Comparison of ENCODE assay signal across 1 cellular context in the genomic region with DNA sequence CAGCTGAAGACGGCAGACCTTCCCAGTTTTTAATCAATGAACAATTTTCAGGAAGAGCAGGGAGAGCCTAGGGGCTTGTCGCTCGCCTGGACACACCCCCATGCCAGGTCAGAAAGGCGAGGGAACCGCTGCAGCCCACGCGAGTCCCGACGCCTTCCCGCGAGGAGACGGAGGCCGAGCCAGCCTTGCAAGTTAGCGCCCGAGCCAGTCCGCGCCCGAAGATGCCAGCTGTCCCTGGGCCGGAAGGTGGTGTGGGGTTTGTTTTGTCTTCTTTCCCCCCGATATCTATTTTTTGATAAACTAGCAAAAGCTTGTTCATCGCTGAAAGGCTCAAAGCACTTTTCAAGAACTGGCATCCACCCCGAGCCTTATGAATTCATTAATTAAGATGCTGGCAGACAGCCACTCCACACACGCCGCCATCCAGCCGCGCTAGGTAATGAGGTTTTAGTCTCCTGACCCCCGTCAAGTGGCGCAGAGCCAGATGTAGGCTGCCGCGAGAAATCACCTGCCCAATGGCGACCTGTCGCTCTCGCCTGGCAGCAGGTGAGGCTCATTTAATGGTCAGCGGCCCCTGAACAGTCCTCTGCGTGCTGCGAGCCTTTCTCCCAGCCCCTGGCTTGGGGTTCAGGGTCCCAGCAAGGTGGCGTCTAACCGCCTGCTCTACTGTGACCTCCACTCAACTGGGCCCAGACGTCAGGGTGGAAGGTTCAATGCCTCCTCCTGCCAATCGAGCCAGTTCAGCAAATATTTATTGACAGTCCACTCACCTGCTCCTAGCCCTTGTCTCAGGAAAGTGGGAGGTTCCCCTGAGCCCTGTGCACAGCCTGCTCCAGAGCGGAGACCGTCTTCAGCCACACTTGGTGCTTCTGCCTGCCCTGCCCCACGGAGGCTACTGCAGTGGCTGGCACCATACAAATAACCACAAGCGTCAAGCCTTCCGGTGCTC.
A peak's percentile ranks its signal among the peaks of the same experiment; 100 is the strongest.
TF ChIP-seq lines count a peak whose summit lies in the region.

No MANE protein-coding gene starts in this region.

TF ChIP-seq in K562, 482 proteins besides CTCF, POLR2A, EP300 and RAD21:
- TF ChIP-seq POLR2G (IDR thresholded peaks at IDR 0.05; ENCODE audit: low read depth, low read length) (peak; percentile 29), PPARD (CRISPR knock-in tag; IDR thresholded peaks at IDR 0.05) (no peak), RBFOX2 (IDR thresholded peaks at IDR 0.05; ENCODE audit: low read depth, low read length) (0 out of 2 replicates have a peak, but pooled peaks have one; percentile 17)
